ENCODE assay signal across 10 cellular contexts in the genomic region with DNA sequence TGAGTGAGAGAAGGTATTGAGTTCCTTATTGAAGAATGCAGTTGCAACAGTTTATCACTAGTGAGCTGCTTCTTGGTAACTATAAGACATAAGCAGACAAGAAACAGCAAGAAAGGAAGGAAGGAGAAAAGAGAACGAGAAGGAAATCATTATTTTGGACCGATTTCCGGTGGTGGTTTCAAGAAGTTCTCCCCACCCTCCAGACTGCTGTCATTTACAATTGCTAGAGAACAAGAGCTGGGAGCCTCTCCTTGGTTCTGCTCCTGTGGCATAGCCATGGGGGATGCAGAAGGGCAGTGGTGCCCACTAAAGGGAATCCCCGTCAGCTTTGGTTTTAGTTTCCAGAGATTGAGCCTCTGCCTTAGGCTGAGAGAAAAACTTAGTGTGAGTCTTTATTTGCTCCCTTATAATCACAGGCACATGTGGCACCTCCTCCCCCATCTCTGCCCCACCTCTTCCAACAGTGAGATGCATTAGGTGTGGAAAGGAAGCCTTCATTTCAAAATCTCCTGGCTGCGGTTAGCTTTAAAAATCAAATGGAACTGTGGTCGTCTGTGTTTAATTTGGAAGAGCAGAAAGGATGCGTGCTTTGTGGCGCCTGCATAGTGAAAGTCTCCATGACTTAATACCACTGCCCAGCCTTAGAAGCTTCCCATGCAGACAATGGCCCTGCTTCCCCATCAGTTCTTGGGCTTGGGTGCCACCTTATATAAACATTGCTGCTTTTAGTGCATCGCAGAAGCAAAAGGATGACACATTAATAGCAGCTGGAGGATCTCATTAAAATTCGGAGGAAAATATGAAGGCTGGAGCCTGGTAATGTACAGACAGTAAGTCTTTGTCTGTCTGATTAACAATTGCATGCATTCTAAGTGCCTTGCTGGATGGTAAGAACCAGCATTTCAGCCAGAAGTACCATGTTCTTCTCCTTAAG. TPM values are rescaled to one million over a fixed set of nuclear protein-coding genes. Genes with fewer than 3 reads are reported as not detected.
A peak's percentile ranks its signal among the peaks of the same experiment; 100 is the strongest.
DNase-seq lines count a peak whose midpoint lies in the region; ATAC-seq, FAIRE-seq and TF ChIP-seq lines count a peak whose summit lies in the region.
"Had no signal": no experiment of that assay in that cellular context is flagged by ENCODE, and none has a peak within 500 bp of the region (broad histone marks: within the 10 kb centered on the region; RNA-seq: fewer than 3 reads in every experiment).

No MANE protein-coding gene starts in this region.

- H3K4me3 ChIP-seq in A673 (ENCODE audit: low read depth, low read length, poor library complexity, severe bottlenecking): no peak overlapping the region
- H3K4me3 ChIP-seq: skin epidermis had no signal

- no peak for FAIRE-seq in RCC 7860 (lab: Jason Lieb, UNC)

- intact Hi-C loops in A673 (cut with micrococcal nuclease; ENCODE audit: unreplicated experiment): no loop called here

- no peak for TF ChIP-seq POLR2A in erythroblast (IDR thresholded peaks at IDR 0.05; ENCODE audit: low read length)

- H3K36me3 ChIP-seq in A673 (ENCODE audit: insufficient read depth, low read length, poor library complexity, severe bottlenecking): no peaks in the 10 kb centered on the region

- POLR2A ChIA-PET in A673 (lab: Charles Lee; ENCODE audit: low non-redundant PET): interaction anchor here (0.6 kb wide), 1 partner anchor 134 kb away, joined by 3 read pairs; no protein-coding TSS in a partner anchor

- H3K9me3 ChIP-seq in A673 (ENCODE audit: low read depth, low read length, poor library complexity, severe bottlenecking): no peaks in the 10 kb centered on the region

- peak overlapping the region; percentile 7 for H3K27ac ChIP-seq in A673 (ENCODE audit: low read depth, low read length, poor library complexity, severe bottlenecking)

- peaks cover 47% of the 10 kb centered on the region for H3K4me1 ChIP-seq in A673 (ENCODE audit: insufficient read depth, low read length, poor library complexity, severe bottlenecking)

- no TSS peak for BruUV-seq in A673 (replicated peaks; lab: Mats Ljungman, UMichigan)

- DNase-seq in A673 (ENCODE audit: low spot score): no peak
- peak; percentile 50 for DNase-seq in epidermal melanocyte (ENCODE audit: insufficient read length, low spot score)
- no peak for DNase-seq in RCC 7860 (ENCODE audit: low spot score)
- DNase-seq in activated CD8-positive, alpha-beta memory T cell treated with anti-CD3 and anti-CD28 coated beads, Interleukin-2, amount 50 U/mL, for 4 hours: no peak
- no peak for DNase-seq in erythroblast (lab: John Stamatoyannopoulos, UW)
- DNase-seq: activated CD4-positive, alpha-beta T cell treated with anti-CD3 and anti-CD28 coated beads for 4 hours had no signal

- no peaks in the 10 kb centered on the region for H3K27me3 ChIP-seq in A673 (replicated peaks; ENCODE audit: insufficient read depth, low read depth, low read length, poor library complexity)

- no peak for TF ChIP-seq CTCF in A673 (conservative IDR thresholded peaks at IDR 0.05; ENCODE audit: low read depth, low read length)

- ATAC-seq in GM18870 (IDR thresholded peaks at IDR 0.05; ENCODE audit: unreplicated experiment) (peak; percentile 4), HG03571 (IDR thresholded peaks at IDR 0.05; ENCODE audit: unreplicated experiment) (peak; percentile 14), HG03175 (IDR thresholded peaks at IDR 0.05; ENCODE audit: unreplicated experiment) (no peak)

- CTCF ChIA-PET in A673 (lab: Charles Lee): no interaction called here

RNA-seq across cellular contexts. Expression of gene LRCH1, which starts 25.0 kb away (rescaled TPM):
- total RNA-seq in A673 (2021): 25.3 and 26.9 TPM in 2 replicates
